ENCODE assay signal across 8 cellular contexts in genomic region chr15:79923068-79923514, GRCh38. TPM values are rescaled to one million over a fixed set of nuclear protein-coding genes. Genes with fewer than 3 reads are reported as not detected.
A peak's percentile ranks its signal among the peaks of the same experiment; 100 is the strongest.
DNase-seq lines count a peak whose midpoint lies in the region; ATAC-seq and TF ChIP-seq lines count a peak whose summit lies in the region.

No MANE protein-coding gene starts in this region.

- POLR2A ChIA-PET in AG04450 (lab: Yijun Ruan, JAX) = interaction anchor here (0.6 to 1.7 kb wide), 16 partner anchors 9 to 238 kb away, joined by 3 to 6 read pairs (median 4); partner anchors contain the start of genes BCL2A1 and MTHFS

- H3K36me3 Mint-ChIP-seq in activated T-cell treated with anti-CD3 and anti-CD28 coated beads, Interleukin-2, amount 50 U/mL, for 4 hours (ENCODE audit: insufficient read depth) = peaks cover 24% of the 10 kb centered on the region
- peaks cover 10 to 27% of the 10 kb centered on the region in 2 donors for H3K36me3 Mint-ChIP-seq in naive B cell

- CTCF ChIA-PET in AG04450 (lab: Charles Lee) = interaction anchor here (0.6 to 3.4 kb wide), 5 partner anchors 9 to 70 kb away, joined by 3 to 26 read pairs (median 14); partner anchors contain the start of gene MTHFS

- peaks cover 46% of the 10 kb centered on the region for H3K9me3 ChIP-seq in AG04450 (ENCODE audit: control insufficient read depth, insufficient read depth, low read length)
- H3K9me3 ChIP-seq in esophagus muscularis mucosa = peaks cover 0 to 37% (median 31%) of the 10 kb centered on the region in 4 donors

- 0% methylated on average over 6 of the region's 51 CpGs for WGBS in esophagus muscularis mucosa

- intact Hi-C loops in esophagus muscularis mucosa (cut with DNase I) = loop anchor here (2.0 kb wide), 1 partner anchor 136 kb away; the partner anchor contains the start of gene ZFAND6

- no peak for TF ChIP-seq EP300 in esophagus muscularis mucosa (IDR thresholded peaks at IDR 0.05)

- H3K4me3 ChIP-seq in AG04450 (ENCODE audit: low read depth, low read length) = peak overlapping the region; percentile 88
- peak overlapping the region; percentile 65 to 90 (median 86) for H3K4me3 ChIP-seq in esophagus muscularis mucosa

- no peak for TF ChIP-seq CTCF in AG04450 (IDR thresholded peaks at IDR 0.05; ENCODE audit: low read depth, low read length)
- no peak for TF ChIP-seq CTCF in esophagus muscularis mucosa (IDR thresholded peaks at IDR 0.05)

- peaks cover 23% of the 10 kb centered on the region for H3K4me1 Mint-ChIP-seq in activated T-cell treated with anti-CD3 and anti-CD28 coated beads, Interleukin-2, amount 50 U/mL, for 4 hours (ENCODE audit: low read depth)
- H3K4me1 Mint-ChIP-seq in naive B cell = peaks cover 22 to 26% (median 25%) of the 10 kb centered on the region in 3 donors

- H3K27ac Mint-ChIP-seq in naive B cell = peak overlapping the region; percentile 96 to 99 (median 97)

- H3K4me1 ChIP-seq in esophagus muscularis mucosa = peaks cover 11 to 17% (median 14%) of the 10 kb centered on the region in 4 donors

- ATAC-seq in GM18907 (IDR thresholded peaks at IDR 0.05; ENCODE audit: unreplicated experiment) = peak; percentile 59
- peak; percentile 37 for ATAC-seq in HG03159 (IDR thresholded peaks at IDR 0.05; ENCODE audit: unreplicated experiment)
- ATAC-seq in activated T-cell treated with anti-CD3 and anti-CD28 coated beads, Interleukin-2, amount 50 U/mL, for 4 hours = peak; percentile 59 to 64
- peak; percentile 36 to 39 for ATAC-seq in naive B cell (ENCODE audit: low read depth in 2 of 2)

- H3K27me3 ChIP-seq in AG04450 (ENCODE audit: control insufficient read depth, insufficient read depth, low read length) = no peaks in the 10 kb centered on the region
- no peaks in the 10 kb centered on the region for H3K27me3 ChIP-seq in esophagus muscularis mucosa

- peaks cover 0 to 26% (median 11%) of the 10 kb centered on the region in 4 donors for H3K36me3 ChIP-seq in esophagus muscularis mucosa

- peaks cover 11% of the 10 kb centered on the region for H3K9me3 Mint-ChIP-seq in activated T-cell treated with anti-CD3 and anti-CD28 coated beads, Interleukin-2, amount 50 U/mL, for 4 hours
- H3K9me3 Mint-ChIP-seq in naive B cell = peaks cover 6 to 35% (median 23%) of the 10 kb centered on the region in 7 donors

- DNase-seq in AG04450 (ENCODE audit: low read depth, low spot score) (no peak), NOMO-1 treated with dmso at 0.1 percent for 144 hours (lab: John Stamatoyannopoulos, UW; ENCODE audit: unreplicated experiment) (peak; percentile 31), esophagus muscularis mucosa (ENCODE audit: extremely low spot score) (no peak), naive B cell (no peak)
- peak; percentile 61 for DNase-seq in activated T-cell treated with anti-CD3 and anti-CD28 coated beads, Interleukin-2, amount 50 U/mL, for 4 hours
- peak in 4 of 6 experiments; percentile 58 to 85 (median 72) for DNase-seq in stimulated activated naive CD4-positive, alpha-beta T cell (lab: John Stamatoyannopoulos, UW)

- no peaks in the 10 kb centered on the region for H3K27me3 Mint-ChIP-seq in activated T-cell treated with anti-CD3 and anti-CD28 coated beads, Interleukin-2, amount 50 U/mL, for 4 hours (ENCODE audit: low read depth)
- no peaks in the 10 kb centered on the region for H3K27me3 Mint-ChIP-seq in naive B cell

- TF ChIP-seq POLR2A in esophagus muscularis mucosa (IDR thresholded peaks at IDR 0.05; ENCODE audit: low read depth) = no peak

- peak overlapping the region; percentile 95 for H3K4me3 Mint-ChIP-seq in activated T-cell treated with anti-CD3 and anti-CD28 coated beads, Interleukin-2, amount 50 U/mL, for 4 hours
- H3K4me3 Mint-ChIP-seq in naive B cell = peak overlapping the region; percentile 94 to 100 (median 96)

- H3K27ac ChIP-seq in AG04450 (ENCODE audit: low read depth, low read length) = peak overlapping the region; percentile 90
- H3K27ac ChIP-seq in esophagus muscularis mucosa (replicated peaks in 1 of 4) = peak overlapping the region; percentile 86 to 96 (median 92)

RNA-seq across cellular contexts. Expression of gene MTHFS, which starts 26.3 kb away (rescaled TPM):
- polyA plus RNA-seq in AG04450 (2011; rRNA removed) = 19.0 and 20.0 TPM in 2 replicates
- polyA minus RNA-seq in AG04450 (2011; rRNA and poly(A)+ RNA removed) = 4.5 and 4.7 TPM in 2 replicates
- 10 to 100 TPM; 30.5 to 34.8 (median 33.1) TPM for total RNA-seq in activated T-cell treated with anti-CD3 and anti-CD28 coated beads, Interleukin-2, amount 50 U/mL, for 4 hours
- 10 to 100 TPM in 2 of 4 donors, 1 to 10 TPM in 2; 8.8 to 21.2 (median 13.1) TPM for total RNA-seq in esophagus muscularis mucosa
- 100 to 1,000 TPM in 1 of 6 donors, 10 to 100 TPM in 5; 60.0 to 107 (median 76.3) TPM for polyA plus RNA-seq in naive B cell (ENCODE audit: low read depth in 6 of 6)

RNA-seq across cellular contexts. Expression of gene BCL2A1, which starts 47.9 kb away (rescaled TPM):
- 2.7 and 2.9 TPM in 2 replicates for polyA plus RNA-seq in AG04450 (2011; rRNA removed)
- polyA minus RNA-seq in AG04450 (2011; rRNA and poly(A)+ RNA removed) = 0.37 TPM in 1 of 2 replicates, not detected in the other
- 100 to 1,000 TPM; 274 to 308 (median 298) TPM for total RNA-seq in activated T-cell treated with anti-CD3 and anti-CD28 coated beads, Interleukin-2, amount 50 U/mL, for 4 hours
- 10 to 100 TPM in 1 of 4 donors, not detected in 3; 16.2 TPM for total RNA-seq in esophagus muscularis mucosa
- polyA plus RNA-seq in naive B cell (ENCODE audit: low read depth in 6 of 6) = 10 to 100 TPM; 30.9 to 58.4 (median 44.4) TPM

Comparison
In these comparisons a context has a peak if more than half of its experiments do, and no peak if none do; other contexts are left out.
1. DNase-seq: peak in NOMO-1 treated with dmso at 0.1 percent for 144 hours (single experiment), activated T-cell treated with anti-CD3 and anti-CD28 coated beads, Interleukin-2, amount 50 U/mL, for 4 hours (single experiment) and stimulated activated naive CD4-positive, alpha-beta T cell (4 of 6); none in AG04450 (single experiment), esophagus muscularis mucosa (single experiment) and naive B cell (single experiment).
2. RNA of gene BCL2A1, which starts 47.9 kb away (total RNA-seq): 274 to 308 TPM in activated T-cell treated with anti-CD3 and anti-CD28 coated beads, Interleukin-2, amount 50 U/mL, for 4 hours; 16.2 TPM in esophagus muscularis mucosa; every median in the first group is over 10 times any median in the second.
3. Peak in every context shown above with its lines, with median percentiles within 50 percentile points of each other: ATAC-seq.